35 cellular contexts compared by ENCODE assay signal in genomic region chr19:49883094-49883493, GRCh38. TPM values are rescaled to one million over a fixed set of nuclear protein-coding genes. Genes with fewer than 3 reads are reported as not detected.
"Had no signal": no experiment of that assay in that cellular context is flagged by ENCODE, and none has a peak within 500 bp of the region (broad histone marks: within the 10 kb centered on the region; RNA-seq: fewer than 3 reads in every experiment).

No MANE protein-coding gene starts in this region.

- H3K9ac ChIP-seq: SK-N-SH had no signal

- H3K27ac Mint-ChIP-seq: activated B cell treated with CpG ODN at 0.5 μM for 24 hours; activated CD4-positive, alpha-beta memory T cell treated with anti-CD3 and anti-CD28 coated beads for 36 hours; activated naive CD4-positive, alpha-beta T cell treated with anti-CD3 and anti-CD28 coated beads, Interleukin-2, amount 10 ng/mL, durations not matched to agents 7 days and 5 days; activated naive CD8-positive, alpha-beta T cell; activated naive CD8-positive, alpha-beta T cell treated with anti-CD3 and anti-CD28 coated beads, Interleukin-2, amount 50 U/mL, for 24 hours; activated T-helper 1 cell treated with anti-CD3 and anti-CD28 coated beads, Interleukin-12 subunit alpha, Interleukin-12 subunit beta, Interleukin-2, Interleukin-4 antibody, amounts not matched to agents 30 ng/mL and 10 ng/mL and 1 ng/mL, durations not matched to agents 14 hours and 24 hours and 36 hours; brain; T-cell had no signal

- H3K9me3 ChIP-seq: Peyer's patch, SK-N-SH had no signal

- H3K9me3 Mint-ChIP-seq: activated B cell treated with CpG ODN at 0.5 μM for 24 hours; activated CD4-positive, alpha-beta memory T cell treated with anti-CD3 and anti-CD28 coated beads for 36 hours; activated naive CD4-positive, alpha-beta T cell treated with anti-CD3 and anti-CD28 coated beads, Interleukin-2, amount 10 ng/mL, durations not matched to agents 7 days and 5 days; activated naive CD8-positive, alpha-beta T cell treated with anti-CD3 and anti-CD28 coated beads, Interleukin-2, amount 50 U/mL, for 24 hours; activated T-cell treated with anti-CD3 and anti-CD28 coated beads, Interleukin-2, amount 50 U/mL, for 4 hours; activated T-helper 1 cell treated with anti-CD3 and anti-CD28 coated beads, Interleukin-12 subunit alpha, Interleukin-12 subunit beta, Interleukin-2, Interleukin-4 antibody, amounts not matched to agents 30 ng/mL and 10 ng/mL and 1 ng/mL, durations not matched to agents 14 hours and 24 hours and 36 hours; brain; T-cell had no signal

- H3K9me2 ChIP-seq: SK-N-SH had no signal

- H3K4me3 ChIP-seq: Peyer's patch, SJSA1 had no signal

- H3K27me3 Mint-ChIP-seq: activated B cell treated with CpG ODN at 0.5 μM for 24 hours; activated CD4-positive, alpha-beta memory T cell treated with anti-CD3 and anti-CD28 coated beads for 36 hours; activated naive CD4-positive, alpha-beta T cell treated with anti-CD3 and anti-CD28 coated beads, Interleukin-2, amount 10 ng/mL, durations not matched to agents 7 days and 5 days; activated naive CD8-positive, alpha-beta T cell; activated naive CD8-positive, alpha-beta T cell treated with anti-CD3 and anti-CD28 coated beads, Interleukin-2, amount 50 U/mL, for 24 hours; brain; T-cell had no signal

- H3K27me3 ChIP-seq: Peyer's patch, SJSA1 had no signal

- H3K4me2 ChIP-seq: SK-N-SH had no signal

- H3K4me3 Mint-ChIP-seq: activated B cell treated with CpG ODN at 0.5 μM for 24 hours; activated CD4-positive, alpha-beta memory T cell treated with anti-CD3 and anti-CD28 coated beads for 36 hours; activated naive CD4-positive, alpha-beta T cell treated with anti-CD3 and anti-CD28 coated beads, Interleukin-2, amount 10 ng/mL, durations not matched to agents 7 days and 5 days; activated naive CD8-positive, alpha-beta T cell; activated naive CD8-positive, alpha-beta T cell treated with anti-CD3 and anti-CD28 coated beads, Interleukin-2, amount 50 U/mL, for 24 hours; activated T-cell treated with anti-CD3 and anti-CD28 coated beads, Interleukin-2, amount 50 U/mL, for 4 hours; activated T-helper 1 cell treated with anti-CD3 and anti-CD28 coated beads, Interleukin-12 subunit alpha, Interleukin-12 subunit beta, Interleukin-2, Interleukin-4 antibody, amounts not matched to agents 30 ng/mL and 10 ng/mL and 1 ng/mL, durations not matched to agents 14 hours and 24 hours and 36 hours; brain; T-cell had no signal

- DNase-seq: activated B cell treated with CpG ODN at 0.5 μM for 24 hours; activated CD4-positive, alpha-beta memory T cell treated with anti-CD3 and anti-CD28 coated beads for 36 hours; activated CD4-positive, alpha-beta T cell treated with anti-CD3 and anti-CD28 coated beads, Interleukin-2, amount 50 U/mL, for 1 hour; activated CD4-positive, CD25-positive, alpha-beta regulatory T cell treated with anti-CD3 and anti-CD28 coated beads, Interleukin-2, amount 50 U/mL, for 72 hours; activated CD8-positive, alpha-beta memory T cell treated with anti-CD3 and anti-CD28 coated beads, Interleukin-2, amount 50 U/mL, for 4 hours; activated effector memory CD4-positive, alpha-beta T cell treated with Interleukin-2 at 50 U/mL for 16 hours; activated naive CD4-positive, alpha-beta T cell treated with anti-CD3 and anti-CD28 coated beads, Interleukin-2, amount 10 ng/mL, durations not matched to agents 7 days and 5 days; activated naive CD8-positive, alpha-beta T cell treated with anti-CD3 and anti-CD28 coated beads, Interleukin-2, amount 50 U/mL, for 24 hours; activated T-cell treated with anti-CD3 and anti-CD28 coated beads for 4 hours; activated T-cell treated with anti-CD3 and anti-CD28 coated beads, Interleukin-2, amount 50 U/mL, for 4 hours; anterior cingulate cortex; caudate nucleus; cerebellar nuclear complex; NCI-H1105; NCI-H1417 treated with DMSO at 0.1 percent for 48 hours; NCI-H187 treated with DMSO at 0.1 percent for 48 hours; NCI-H2081; NCI-H2171 treated with DMSO at 0.1 percent for 48 hours; NCI-H2227 treated with DMSO at 0.1 percent for 48 hours; NCI-H446 treated with DMSO at 0.1 percent for 48 hours; NCI-H524; PC-3; Peyer's patch; RPMI8226; SHP77 treated with DMSO at 0.1 percent for 48 hours; SK-N-SH; T-cell; T-helper 2 cell; T-helper 9 cell had no signal

- ATAC-seq: activated naive CD8-positive, alpha-beta T cell treated with anti-CD3 and anti-CD28 coated beads, Interleukin-2, amount 50 U/mL, for 24 hours; activated T-cell treated with anti-CD3 and anti-CD28 coated beads, Interleukin-2, amount 50 U/mL, for 4 hours; PC-3; T-cell had no signal

- H3K27ac ChIP-seq: Peyer's patch, SJSA1, VCaP had no signal

RNA-seq across cellular contexts. Expression of gene IL4I1, which starts 13.6 kb away (rescaled TPM):
- total RNA-seq: MCF 10A, Peyer's patch had no signal
